In genomic region chr16:22634913-22635312, GRCh38 we compare ENCODE assay signal across 23 cellular contexts.
"Had no signal": no experiment of that assay in that cellular context is flagged by ENCODE, and none has a peak within 500 bp of the region (broad histone marks: within the 10 kb centered on the region; RNA-seq: fewer than 3 reads in every experiment).

No MANE protein-coding gene starts in this region.

- ATAC-seq: activated CD4-positive, CD25-positive, alpha-beta regulatory T cell treated with anti-CD3 and anti-CD28 coated beads, Interleukin-2, amount 50 U/mL, for 24 hours; activated CD8-positive, alpha-beta T cell treated with anti-CD3 and anti-CD28 coated beads, Interleukin-2, amount 10 ng/mL, durations not matched to agents 7 days and 5 days; psoas muscle; right cardiac atrium; stimulated activated naive CD8-positive, alpha-beta T cell treated with anti-CD3 and anti-CD28 coated beads, Interleukin-15, amount 100 ng/mL, for 72 hours had no signal

- H3K4me1 Mint-ChIP-seq: activated CD4-positive, alpha-beta T cell treated with anti-CD3 and anti-CD28 coated beads, Interleukin-2, amount 10 ng/mL, durations not matched to agents 7 days and 5 days; activated naive CD4-positive, alpha-beta T cell treated with anti-CD3 and anti-CD28 coated beads, Interleukin-2, amount 50 U/mL, for 24 hours; central memory CD8-positive, alpha-beta T cell; naive B cell; stimulated activated naive CD8-positive, alpha-beta T cell treated with anti-CD3 and anti-CD28 coated beads, Interleukin-15, amount 100 ng/mL, for 72 hours had no signal

- H3K4me3 ChIP-seq: ascending aorta, colonic mucosa, left ventricle myocardium inferior, ovary, psoas muscle, skin epidermis, suprapubic skin, transverse colon, uterus had no signal

- H3K36me3 Mint-ChIP-seq: activated naive CD4-positive, alpha-beta T cell treated with anti-CD3 and anti-CD28 coated beads, Interleukin-2, amount 50 U/mL, for 24 hours; naive B cell had no signal

- H3K36me3 ChIP-seq: ascending aorta, colonic mucosa, left ventricle myocardium inferior, ovary, suprapubic skin, transverse colon, uterus had no signal

- H3K4me1 ChIP-seq: ascending aorta, colonic mucosa, left ventricle myocardium inferior, psoas muscle, transverse colon, uterus had no signal

- H3K9me3 Mint-ChIP-seq: activated CD4-positive, alpha-beta T cell treated with anti-CD3 and anti-CD28 coated beads, Interleukin-2, amount 10 ng/mL, durations not matched to agents 7 days and 5 days; activated naive CD4-positive, alpha-beta T cell treated with anti-CD3 and anti-CD28 coated beads, Interleukin-2, amount 50 U/mL, for 24 hours; central memory CD8-positive, alpha-beta T cell; naive B cell; stimulated activated naive CD8-positive, alpha-beta T cell treated with anti-CD3 and anti-CD28 coated beads, Interleukin-15, amount 100 ng/mL, for 72 hours; T-helper 1 cell treated with Interleukin-12 subunit alpha and Interleukin-12 subunit beta and Interleukin-4 antibody, amounts not matched to agents 30 μg/mL and 1 μg/mL, for 36 hours had no signal

- H3K27ac ChIP-seq: ascending aorta, colonic mucosa, left ventricle myocardium inferior, ovary, psoas muscle, suprapubic skin, transverse colon, uterus had no signal

- H3K27ac Mint-ChIP-seq: activated CD4-positive, alpha-beta T cell treated with anti-CD3 and anti-CD28 coated beads, Interleukin-2, amount 10 ng/mL, durations not matched to agents 7 days and 5 days; activated CD8-positive, alpha-beta T cell treated with anti-CD3 and anti-CD28 coated beads, Interleukin-2, amount 10 ng/mL, durations not matched to agents 7 days and 5 days; activated naive CD4-positive, alpha-beta T cell treated with anti-CD3 and anti-CD28 coated beads, Interleukin-2, amount 50 U/mL, for 24 hours; naive B cell; stimulated activated naive CD8-positive, alpha-beta T cell treated with anti-CD3 and anti-CD28 coated beads, Interleukin-15, amount 100 ng/mL, for 72 hours; T-helper 1 cell treated with Interleukin-12 subunit alpha and Interleukin-12 subunit beta and Interleukin-4 antibody, amounts not matched to agents 30 μg/mL and 1 μg/mL, for 36 hours had no signal

- H3K27me3 ChIP-seq: ascending aorta, colonic mucosa, ovary, suprapubic skin, uterus had no signal

- DNase-seq: activated CD4-positive, alpha-beta T cell treated with anti-CD3 and anti-CD28 coated beads, Interleukin-2, amount 10 ng/mL, durations not matched to agents 7 days and 5 days; activated CD8-positive, alpha-beta T cell treated with anti-CD3 and anti-CD28 coated beads, Interleukin-2, amount 10 ng/mL, durations not matched to agents 7 days and 5 days; activated gamma-delta T cell; colonic mucosa; erythroblast; foreskin melanocyte; left ventricle myocardium inferior; mammary epithelial cell; naive B cell; ovary; psoas muscle; right cardiac atrium; stimulated activated CD4-positive, alpha-beta T cell treated with anti-CD3 and anti-CD28 coated beads, Interleukin-4, amount 100 ng/mL, for 1 hour; stimulated activated naive CD8-positive, alpha-beta T cell treated with anti-CD3 and anti-CD28 coated beads, Interleukin-15, amount 100 ng/mL, for 72 hours; transverse colon; uterus had no signal

- H3K9me3 ChIP-seq: ascending aorta, colonic mucosa, ovary, psoas muscle, suprapubic skin, uterus had no signal

- H3K4me3 Mint-ChIP-seq: activated CD4-positive, alpha-beta T cell treated with anti-CD3 and anti-CD28 coated beads, Interleukin-2, amount 10 ng/mL, durations not matched to agents 7 days and 5 days; activated CD8-positive, alpha-beta T cell treated with anti-CD3 and anti-CD28 coated beads, Interleukin-2, amount 10 ng/mL, durations not matched to agents 7 days and 5 days; activated naive CD4-positive, alpha-beta T cell treated with anti-CD3 and anti-CD28 coated beads, Interleukin-2, amount 50 U/mL, for 24 hours; central memory CD8-positive, alpha-beta T cell; naive B cell; stimulated activated naive CD8-positive, alpha-beta T cell treated with anti-CD3 and anti-CD28 coated beads, Interleukin-15, amount 100 ng/mL, for 72 hours; T-helper 1 cell treated with Interleukin-12 subunit alpha and Interleukin-12 subunit beta and Interleukin-4 antibody, amounts not matched to agents 30 μg/mL and 1 μg/mL, for 36 hours had no signal
